In the genomic region with DNA sequence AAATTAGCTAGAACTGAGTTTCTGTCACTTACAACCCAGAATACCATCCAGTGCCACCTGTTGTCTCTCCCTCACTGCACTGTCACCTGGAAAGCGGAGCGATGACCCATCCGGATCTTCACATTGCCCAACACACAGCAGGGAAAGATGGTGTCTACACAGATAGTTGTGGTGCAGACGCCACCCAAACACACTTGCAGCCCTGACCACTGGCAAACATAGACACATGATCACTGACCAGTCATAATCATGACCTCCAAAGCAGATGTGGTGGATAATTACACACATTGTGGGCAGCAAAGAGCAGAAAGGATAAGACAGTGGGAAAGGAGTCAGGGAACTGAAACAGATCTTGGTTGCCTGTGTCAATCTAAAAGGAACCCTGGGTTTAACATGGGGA, we compare ENCODE assay signal across 1 cellular context.
TF ChIP-seq lines count a peak whose summit lies in the region.

No MANE protein-coding gene starts in this region.

TF ChIP-seq in IMR-90, 13 proteins besides CTCF, POLR2A, EP300 and RAD21 (continued from another document):
- TF ChIP-seq, protein P1, sequence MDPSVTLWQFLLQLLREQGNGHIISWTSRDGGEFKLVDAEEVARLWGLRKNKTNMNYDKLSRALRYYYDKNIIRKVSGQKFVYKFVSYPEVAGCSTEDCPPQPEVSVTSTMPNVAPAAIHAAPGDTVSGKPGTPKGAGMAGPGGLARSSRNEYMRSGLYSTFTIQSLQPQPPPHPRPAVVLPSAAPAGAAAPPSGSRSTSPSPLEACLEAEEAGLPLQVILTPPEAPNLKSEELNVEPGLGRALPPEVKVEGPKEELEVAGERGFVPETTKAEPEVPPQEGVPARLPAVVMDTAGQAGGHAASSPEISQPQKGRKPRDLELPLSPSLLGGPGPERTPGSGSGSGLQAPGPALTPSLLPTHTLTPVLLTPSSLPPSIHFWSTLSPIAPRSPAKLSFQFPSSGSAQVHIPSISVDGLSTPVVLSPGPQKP (IDR thresholded peaks at IDR 0.05; ENCODE audit: borderline replicate concordance, low read depth, low read length): no peak
- no peak for TF ChIP-seq RFX5 (IDR thresholded peaks at IDR 0.05; ENCODE audit: low read depth, low read length)
- no peak for TF ChIP-seq CHD1 (IDR thresholded peaks at IDR 0.05; ENCODE audit: low read depth, low read length)
- TF ChIP-seq FOS (IDR thresholded peaks at IDR 0.05; ENCODE audit: low read depth, low read length): no peak
- TF ChIP-seq, protein P2, sequence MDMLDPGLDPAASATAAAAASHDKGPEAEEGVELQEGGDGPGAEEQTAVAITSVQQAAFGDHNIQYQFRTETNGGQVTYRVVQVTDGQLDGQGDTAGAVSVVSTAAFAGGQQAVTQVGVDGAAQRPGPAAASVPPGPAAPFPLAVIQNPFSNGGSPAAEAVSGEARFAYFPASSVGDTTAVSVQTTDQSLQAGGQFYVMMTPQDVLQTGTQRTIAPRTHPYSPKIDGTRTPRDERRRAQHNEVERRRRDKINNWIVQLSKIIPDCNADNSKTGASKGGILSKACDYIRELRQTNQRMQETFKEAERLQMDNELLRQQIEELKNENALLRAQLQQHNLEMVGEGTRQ (IDR thresholded peaks at IDR 0.05; ENCODE audit: low read depth, low read length): no peak
- no peak for TF ChIP-seq SMC3 (IDR thresholded peaks at IDR 0.05; ENCODE audit: low read depth, low read length)
- TF ChIP-seq MAFK (IDR thresholded peaks at IDR 0.05; ENCODE audit: low read depth, low read length): no peak
- no peak for TF ChIP-seq MAZ (IDR thresholded peaks at IDR 0.05; ENCODE audit: borderline replicate concordance, low read depth, low read length)
- TF ChIP-seq RCOR1 (IDR thresholded peaks at IDR 0.05; ENCODE audit: insufficient replicate concordance, low read length): no peak
- no peak for TF ChIP-seq BHLHE40 (IDR thresholded peaks at IDR 0.05; ENCODE audit: low read depth, low read length)
